In the genomic region with DNA sequence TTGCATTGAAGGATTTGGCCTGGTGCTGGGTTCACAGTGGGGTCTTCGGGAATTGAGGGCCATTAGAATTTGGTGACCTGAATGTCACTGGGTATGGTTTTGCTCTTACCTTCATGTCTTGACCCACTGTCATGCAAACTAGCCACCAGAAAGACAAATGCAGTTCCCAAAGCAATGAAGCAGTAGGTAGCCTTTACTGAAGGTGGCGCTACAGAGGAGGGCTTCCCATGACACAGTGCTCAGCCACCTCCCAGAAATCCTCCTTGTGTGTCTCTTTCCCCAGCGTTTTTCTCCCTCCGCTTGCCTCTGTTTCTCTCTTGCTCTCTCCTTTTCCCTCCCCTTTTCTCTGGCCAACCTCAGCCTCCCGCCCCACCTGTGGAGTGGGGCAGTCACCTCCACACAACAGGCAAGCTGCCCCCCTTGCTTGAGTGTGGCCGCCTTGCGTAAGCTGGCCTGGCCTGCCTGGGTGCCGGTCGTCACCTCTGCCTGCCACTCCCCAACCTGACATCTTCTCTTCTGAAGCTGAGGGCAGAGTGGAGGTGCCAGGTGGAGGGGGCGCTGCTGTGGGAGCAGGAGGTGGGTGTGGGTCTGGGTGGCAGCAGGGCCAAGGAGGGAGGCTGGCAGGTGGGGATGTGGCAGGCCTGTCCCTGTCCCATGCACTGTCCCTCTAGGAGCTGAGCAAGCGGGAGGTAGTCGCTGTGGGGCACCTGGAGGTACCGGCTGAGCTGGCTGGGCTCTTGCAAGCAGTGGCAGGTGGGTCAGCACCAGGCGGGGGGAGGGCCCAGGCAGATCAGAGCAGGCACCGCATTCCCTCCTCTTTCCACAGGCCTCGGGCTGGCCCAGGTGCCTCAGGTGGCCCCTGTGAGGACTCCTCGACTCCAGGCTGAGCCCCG, we compare ENCODE assay signal across 2 cellular contexts.
TF ChIP-seq lines count a peak whose summit lies in the region.

No MANE protein-coding gene starts in this region.

TF ChIP-seq in Ishikawa, 13 proteins besides CTCF, POLR2A, EP300 and RAD21:
- TF ChIP-seq TEAD4 (IDR thresholded peaks at IDR 0.05) (no peak), TCF12 (IDR thresholded peaks at IDR 0.05; ENCODE audit: low read depth) (no peak), FOXM1 (IDR thresholded peaks at IDR 0.05; ENCODE audit: borderline replicate concordance, low read depth) (no peak), CEBPB (IDR thresholded peaks at IDR 0.05) (no peak), ZBTB7A (IDR thresholded peaks at IDR 0.05; ENCODE audit: low read depth) (no peak), EGR1 (IDR thresholded peaks at IDR 0.05) (no peak), NFIC (IDR thresholded peaks at IDR 0.05) (no peak), YY1 (IDR thresholded peaks at IDR 0.05; ENCODE audit: low read depth) (no peak), TAF1 (IDR thresholded peaks at IDR 0.05; ENCODE audit: low read depth) (no peak), CREB1 (IDR thresholded peaks at IDR 0.05; ENCODE audit: low read depth) (no peak)
- TF ChIP-seq, protein P1, sequence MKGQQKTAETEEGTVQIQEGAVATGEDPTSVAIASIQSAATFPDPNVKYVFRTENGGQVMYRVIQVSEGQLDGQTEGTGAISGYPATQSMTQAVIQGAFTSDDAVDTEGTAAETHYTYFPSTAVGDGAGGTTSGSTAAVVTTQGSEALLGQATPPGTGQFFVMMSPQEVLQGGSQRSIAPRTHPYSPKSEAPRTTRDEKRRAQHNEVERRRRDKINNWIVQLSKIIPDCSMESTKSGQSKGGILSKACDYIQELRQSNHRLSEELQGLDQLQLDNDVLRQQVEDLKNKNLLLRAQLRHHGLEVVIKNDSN (IDR thresholded peaks at IDR 0.05) = no peak
- TF ChIP-seq, protein P2, sequence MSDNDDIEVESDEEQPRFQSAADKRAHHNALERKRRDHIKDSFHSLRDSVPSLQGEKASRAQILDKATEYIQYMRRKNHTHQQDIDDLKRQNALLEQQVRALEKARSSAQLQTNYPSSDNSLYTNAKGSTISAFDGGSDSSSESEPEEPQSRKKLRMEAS (IDR thresholded peaks at IDR 0.05) = no peak
- TF ChIP-seq, protein P3, sequence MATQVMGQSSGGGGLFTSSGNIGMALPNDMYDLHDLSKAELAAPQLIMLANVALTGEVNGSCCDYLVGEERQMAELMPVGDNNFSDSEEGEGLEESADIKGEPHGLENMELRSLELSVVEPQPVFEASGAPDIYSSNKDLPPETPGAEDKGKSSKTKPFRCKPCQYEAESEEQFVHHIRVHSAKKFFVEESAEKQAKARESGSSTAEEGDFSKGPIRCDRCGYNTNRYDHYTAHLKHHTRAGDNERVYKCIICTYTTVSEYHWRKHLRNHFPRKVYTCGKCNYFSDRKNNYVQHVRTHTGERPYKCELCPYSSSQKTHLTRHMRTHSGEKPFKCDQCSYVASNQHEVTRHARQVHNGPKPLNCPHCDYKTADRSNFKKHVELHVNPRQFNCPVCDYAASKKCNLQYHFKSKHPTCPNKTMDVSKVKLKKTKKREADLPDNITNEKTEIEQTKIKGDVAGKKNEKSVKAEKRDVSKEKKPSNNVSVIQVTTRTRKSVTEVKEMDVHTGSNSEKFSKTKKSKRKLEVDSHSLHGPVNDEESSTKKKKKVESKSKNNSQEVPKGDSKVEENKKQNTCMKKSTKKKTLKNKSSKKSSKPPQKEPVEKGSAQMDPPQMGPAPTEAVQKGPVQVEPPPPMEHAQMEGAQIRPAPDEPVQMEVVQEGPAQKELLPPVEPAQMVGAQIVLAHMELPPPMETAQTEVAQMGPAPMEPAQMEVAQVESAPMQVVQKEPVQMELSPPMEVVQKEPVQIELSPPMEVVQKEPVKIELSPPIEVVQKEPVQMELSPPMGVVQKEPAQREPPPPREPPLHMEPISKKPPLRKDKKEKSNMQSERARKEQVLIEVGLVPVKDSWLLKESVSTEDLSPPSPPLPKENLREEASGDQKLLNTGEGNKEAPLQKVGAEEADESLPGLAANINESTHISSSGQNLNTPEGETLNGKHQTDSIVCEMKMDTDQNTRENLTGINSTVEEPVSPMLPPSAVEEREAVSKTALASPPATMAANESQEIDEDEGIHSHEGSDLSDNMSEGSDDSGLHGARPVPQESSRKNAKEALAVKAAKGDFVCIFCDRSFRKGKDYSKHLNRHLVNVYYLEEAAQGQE (IDR thresholded peaks at IDR 0.05; ENCODE audit: low read depth) = no peak

TF ChIP-seq in GM12878, 131 proteins besides CTCF, POLR2A, EP300 and RAD21:
- TF ChIP-seq, protein P3 (IDR thresholded peaks at IDR 0.05; ENCODE audit: low read depth, low read length) = no peak
- TF ChIP-seq SUZ12 (IDR thresholded peaks at IDR 0.05; ENCODE audit: unreplicated experiment) (no peak), SMAD5 (IDR thresholded peaks at IDR 0.05; ENCODE audit: low read depth) (no peak), PML (IDR thresholded peaks at IDR 0.05; ENCODE audit: low read length) (no peak)
